ENCODE assay signal across 19 cellular contexts in genomic region chr2:128314026-128314347, GRCh38. TPM values are rescaled to one million over a fixed set of nuclear protein-coding genes. Genes with fewer than 3 reads are reported as not detected.
DNase-seq lines count a peak whose midpoint lies in the region; ATAC-seq and TF ChIP-seq lines count a peak whose summit lies in the region.
"Had no signal": no experiment of that assay in that cellular context is flagged by ENCODE, and none has a peak within 500 bp of the region (broad histone marks: within the 10 kb centered on the region; RNA-seq: fewer than 3 reads in every experiment).

No MANE protein-coding gene starts in this region.

- H3K4me3 Mint-ChIP-seq in activated CD8-positive, alpha-beta memory T cell treated with anti-CD3 and anti-CD28 coated beads, Interleukin-2, amount 10 ng/mL, durations not matched to agents 7 days and 5 days, result no peak overlapping the region
- peak overlapping the region; percentile 62 for H3K4me3 Mint-ChIP-seq in CD4-positive, alpha-beta T cell
- peak overlapping the region; percentile 13 for H3K4me3 Mint-ChIP-seq in activated naive CD8-positive, alpha-beta T cell
- H3K4me3 Mint-ChIP-seq in natural killer cell, result peak overlapping the region; percentile 52
- H3K4me3 Mint-ChIP-seq: nephron progenitor cell had no signal

- no peak for ATAC-seq in activated CD8-positive, alpha-beta memory T cell treated with anti-CD3 and anti-CD28 coated beads, Interleukin-2, amount 10 ng/mL, durations not matched to agents 7 days and 5 days
- no peak for ATAC-seq in CD4-positive, alpha-beta T cell (ENCODE audit: poor library complexity)
- ATAC-seq in natural killer cell (no peak), GM19395 (IDR thresholded peaks at IDR 0.05; ENCODE audit: unreplicated experiment) (no peak)
- ATAC-seq: activated CD4-positive, CD25-positive, alpha-beta regulatory T cell treated with anti-CD3 and anti-CD28 coated beads, Interleukin-2, amount 50 U/mL, for 24 hours; lower lobe of right lung; right cardiac atrium; upper lobe of right lung had no signal

- H3K9me3 ChIP-seq in CD4-positive, alpha-beta T cell (ENCODE audit: control insufficient read depth, low read length), result no peaks in the 10 kb centered on the region
- H3K9me3 ChIP-seq: lower lobe of right lung, upper lobe of right lung had no signal

- no peak for TF ChIP-seq CTCF in CD4-positive, alpha-beta T cell (IDR thresholded peaks at IDR 0.05)
- TF ChIP-seq CTCF in natural killer cell (IDR thresholded peaks at IDR 0.05), result no peak

- CTCF ChIA-PET in activated CD8-positive, alpha-beta memory T cell treated with anti-CD3 and anti-CD28 coated beads, Interleukin-2, amount 10 ng/mL, durations not matched to agents 7 days and 5 days (lab: Charles Lee), result no interaction called here
- CTCF ChIA-PET in CD4-positive, alpha-beta T cell (lab: Charles Lee), result no interaction called here

- peak; percentile 45 for DNase-seq in activated CD8-positive, alpha-beta memory T cell treated with anti-CD3 and anti-CD28 coated beads, Interleukin-2, amount 50 U/mL, for 48 hours
- no peak for DNase-seq in activated CD8-positive, alpha-beta memory T cell treated with anti-CD3 and anti-CD28 coated beads, Interleukin-2, amount 10 ng/mL, durations not matched to agents 7 days and 5 days
- DNase-seq in CD4-positive, alpha-beta T cell, result peak in 1 of 10 experiments; percentile 3
- DNase-seq in natural killer cell (peak; percentile 7), SHP77 treated with DMSO at 0.1 percent for 48 hours (lab: John Stamatoyannopoulos, UW) (no peak)
- DNase-seq in activated CD4-positive, CD25-positive, alpha-beta regulatory T cell (lab: John Stamatoyannopoulos, UW), result no peak
- DNase-seq: activated naive CD4-positive, alpha-beta T cell; DMS153; NCI-H2171; nephron progenitor cell; RPMI8226; stimulated activated CD4-positive, alpha-beta T cell treated with anti-CD3 and anti-CD28 coated beads, Interleukin-2, amount 100 ng/mL, for 48 hours; upper lobe of right lung had no signal

- peaks cover 10% of the 10 kb centered on the region for H3K27me3 Mint-ChIP-seq in activated CD8-positive, alpha-beta memory T cell treated with anti-CD3 and anti-CD28 coated beads, Interleukin-2, amount 10 ng/mL, durations not matched to agents 7 days and 5 days
- H3K27me3 Mint-ChIP-seq in CD4-positive, alpha-beta T cell, result no peaks in the 10 kb centered on the region
- H3K27me3 Mint-ChIP-seq in activated naive CD8-positive, alpha-beta T cell, result no peaks in the 10 kb centered on the region
- H3K27me3 Mint-ChIP-seq in natural killer cell (ENCODE audit: low read depth in 2 of 2), result no peaks in the 10 kb centered on the region

- H3K4me1 Mint-ChIP-seq in activated CD8-positive, alpha-beta memory T cell treated with anti-CD3 and anti-CD28 coated beads, Interleukin-2, amount 10 ng/mL, durations not matched to agents 7 days and 5 days, result peaks cover 9% of the 10 kb centered on the region
- peaks cover 38% of the 10 kb centered on the region for H3K4me1 Mint-ChIP-seq in CD4-positive, alpha-beta T cell (ENCODE audit: low read depth)
- peaks cover 46% of the 10 kb centered on the region for H3K4me1 Mint-ChIP-seq in activated naive CD8-positive, alpha-beta T cell (ENCODE audit: low read depth)
- H3K4me1 Mint-ChIP-seq in natural killer cell, result peaks cover 54 to 71% of the 10 kb centered on the region in 2 donors

- no peaks in the 10 kb centered on the region for H3K9me3 Mint-ChIP-seq in activated CD8-positive, alpha-beta memory T cell treated with anti-CD3 and anti-CD28 coated beads, Interleukin-2, amount 10 ng/mL, durations not matched to agents 7 days and 5 days (ENCODE audit: low read depth)
- H3K9me3 Mint-ChIP-seq in CD4-positive, alpha-beta T cell, result no peaks in the 10 kb centered on the region
- H3K9me3 Mint-ChIP-seq in activated naive CD8-positive, alpha-beta T cell (ENCODE audit: low read depth), result no peaks in the 10 kb centered on the region
- no peaks in the 10 kb centered on the region for H3K9me3 Mint-ChIP-seq in natural killer cell
- H3K9me3 Mint-ChIP-seq: nephron progenitor cell had no signal

- H3K27ac ChIP-seq in CD4-positive, alpha-beta T cell (ENCODE audit: low read depth, low read length), result no peak overlapping the region
- H3K27ac ChIP-seq: cardiac muscle cell, lower lobe of right lung, upper lobe of right lung had no signal

- no peaks in the 10 kb centered on the region for H3K27me3 ChIP-seq in CD4-positive, alpha-beta T cell (ENCODE audit: control insufficient read depth, insufficient read depth, low read length)
- H3K27me3 ChIP-seq: upper lobe of right lung had no signal

- no peaks in the 10 kb centered on the region for H3K36me3 Mint-ChIP-seq in activated CD8-positive, alpha-beta memory T cell treated with anti-CD3 and anti-CD28 coated beads, Interleukin-2, amount 10 ng/mL, durations not matched to agents 7 days and 5 days
- H3K36me3 Mint-ChIP-seq in CD4-positive, alpha-beta T cell (ENCODE audit: low read depth), result no peaks in the 10 kb centered on the region
- H3K36me3 Mint-ChIP-seq in activated naive CD8-positive, alpha-beta T cell, result no peaks in the 10 kb centered on the region
- H3K36me3 Mint-ChIP-seq in natural killer cell, result no peaks in the 10 kb centered on the region

- POLR2A ChIA-PET in CD4-positive, alpha-beta T cell (lab: Charles Lee), result no interaction called here

- no peak overlapping the region for H3K27ac Mint-ChIP-seq in activated CD8-positive, alpha-beta memory T cell treated with anti-CD3 and anti-CD28 coated beads, Interleukin-2, amount 10 ng/mL, durations not matched to agents 7 days and 5 days
- H3K27ac Mint-ChIP-seq in CD4-positive, alpha-beta T cell, result no peak overlapping the region
- no peak overlapping the region for H3K27ac Mint-ChIP-seq in activated naive CD8-positive, alpha-beta T cell
- no peak overlapping the region for H3K27ac Mint-ChIP-seq in natural killer cell
- H3K27ac Mint-ChIP-seq: nephron progenitor cell had no signal

- intact Hi-C loops in CD4-positive, alpha-beta T cell (cut with DNase I, micrococcal nuclease), result no loop called here
- intact Hi-C loops in natural killer cell (cut with micrococcal nuclease), result no loop called here

RNA-seq across cellular contexts. Expression of gene HS6ST1, which starts 4.7 kb away (rescaled TPM):
- total RNA-seq in activated CD8-positive, alpha-beta memory T cell treated with anti-CD3 and anti-CD28 coated beads, Interleukin-2, amount 10 ng/mL, durations not matched to agents 7 days and 5 days, result 1 to 10 TPM; 7.0 to 8.6 TPM
- total RNA-seq in CD4-positive, alpha-beta T cell, result 1 to 10 TPM; 7.1 to 8.7 TPM
- 10 to 100 TPM; 18.9 to 35.9 (median 28.8) TPM for total RNA-seq in natural killer cell

Comparison
In these comparisons a context has a peak if more than half of its experiments do, and no peak if none do; other contexts are left out.
1. DNase-seq: peak in activated CD8-positive, alpha-beta memory T cell treated with anti-CD3 and anti-CD28 coated beads, Interleukin-2, amount 50 U/mL, for 48 hours (single experiment) and natural killer cell (single experiment); none in activated CD8-positive, alpha-beta memory T cell treated with anti-CD3 and anti-CD28 coated beads, Interleukin-2, amount 10 ng/mL, durations not matched to agents 7 days and 5 days (single experiment), activated CD4-positive, CD25-positive, alpha-beta regulatory T cell (0 of 4) and SHP77 treated with DMSO at 0.1 percent for 48 hours (single experiment).